8 cellular contexts compared by ENCODE assay signal in genomic region chr3:157201648-157202278, GRCh38. TPM values are rescaled to one million over a fixed set of nuclear protein-coding genes. Genes with fewer than 3 reads are reported as not detected.
DNase-seq lines count a peak whose midpoint lies in the region; ATAC-seq and TF ChIP-seq lines count a peak whose summit lies in the region.

No MANE protein-coding gene starts in this region.

- TF ChIP-seq CTCF in colonic mucosa (IDR thresholded peaks at IDR 0.05): peak; percentile 45

- ATAC-seq in GM18868 (IDR thresholded peaks at IDR 0.05; ENCODE audit: unreplicated experiment) (peak; percentile 85), HG03378 (IDR thresholded peaks at IDR 0.05; ENCODE audit: unreplicated experiment) (peak; percentile 84), HG02840 (IDR thresholded peaks at IDR 0.05; ENCODE audit: low FRiP score, unreplicated experiment) (no peak)

- H3K4me1 ChIP-seq in colonic mucosa: no peaks in the 10 kb centered on the region

- no peak overlapping the region for H3K27ac ChIP-seq in colonic mucosa

- H3K36me3 ChIP-seq in colonic mucosa: no peaks in the 10 kb centered on the region

- no peaks in the 10 kb centered on the region for H3K9me3 ChIP-seq in colonic mucosa

- peak; percentile 64 for DNase-seq in AG20443 (ENCODE audit: low spot score)
- DNase-seq in NCI-H748 treated with DMSO at 0.1 percent for 48 hours (lab: John Stamatoyannopoulos, UW): peak; percentile 9
- DNase-seq in colonic mucosa: no peak
- peak; percentile 67 to 78 for DNase-seq in lung microvascular endothelial cell (ENCODE audit: low read depth in 2 of 2)
- no peak for DNase-seq in activated naive CD4-positive, alpha-beta T cell treated with anti-CD3 and anti-CD28 coated beads, Interleukin-2, amount 50 U/mL, for 16 hours

- no peak overlapping the region for H3K4me3 ChIP-seq in colonic mucosa

- intact Hi-C loops in colonic mucosa (cut with DNase I): loop anchor here (5.0 kb wide), 1 partner anchor 296 kb away; no protein-coding TSS in a partner anchor

- no peak overlapping the region for H3K9ac ChIP-seq in colonic mucosa (ENCODE audit: low read depth in 2 of 2, low read length in 2 of 2)

- H3K27me3 ChIP-seq in colonic mucosa: no peaks in the 10 kb centered on the region

RNA-seq across cellular contexts. Expression of gene CCNL1, which starts 41.8 kb away (rescaled TPM):
- total RNA-seq in colonic mucosa (100 to 1,000 TPM in 1 of 2 donors, 10 to 100 TPM in 1; 76.4 to 103 TPM), lung microvascular endothelial cell (70.0 and 171 TPM in 2 replicates)

Comparison
In these comparisons a context has a peak if more than half of its experiments do, and no peak if none do; other contexts are left out.
1. DNase-seq: peak in AG20443 (single experiment), NCI-H748 treated with DMSO at 0.1 percent for 48 hours (single experiment) and lung microvascular endothelial cell (2 of 2); none in colonic mucosa (single experiment) and activated naive CD4-positive, alpha-beta T cell treated with anti-CD3 and anti-CD28 coated beads, Interleukin-2, amount 50 U/mL, for 16 hours (single experiment).